14 cellular contexts compared by ENCODE assay signal in genomic region chr12:98721204-98721702, GRCh38.
"Had no signal": no experiment of that assay in that cellular context is flagged by ENCODE, and none has a peak within 500 bp of the region (broad histone marks: within the 10 kb centered on the region; RNA-seq: fewer than 3 reads in every experiment).

No MANE protein-coding gene starts in this region.

- ATAC-seq: heart right ventricle; naive thymus-derived CD8-positive, alpha-beta T cell; stimulated activated naive CD8-positive, alpha-beta T cell treated with anti-CD3 and anti-CD28 coated beads, Interleukin-15, Interleukin-2, amounts not matched to agents 100 U/mL and 50 U/mL, for 24 hours had no signal

- H3K9me3 Mint-ChIP-seq: endodermal cell; naive thymus-derived CD8-positive, alpha-beta T cell had no signal

- H3K4me2 ChIP-seq: smooth muscle cell had no signal

- H3K27ac Mint-ChIP-seq: endodermal cell; naive thymus-derived CD8-positive, alpha-beta T cell had no signal

- H3K4me1 ChIP-seq: heart right ventricle, right atrium auricular region, upper lobe of left lung, uterus had no signal

- H3K36me3 ChIP-seq: ovary, uterus had no signal

- H3K27me3 Mint-ChIP-seq: naive thymus-derived CD8-positive, alpha-beta T cell had no signal

- H3K4me3 Mint-ChIP-seq: endodermal cell; naive thymus-derived CD8-positive, alpha-beta T cell had no signal

- H3K4me3 ChIP-seq: heart right ventricle, ovary, right atrium auricular region, smooth muscle cell, tibial artery, upper lobe of left lung, uterus had no signal

- H3K27ac ChIP-seq: heart right ventricle, ovary, right atrium auricular region, tibial artery, upper lobe of left lung, uterus had no signal

- DNase-seq: dermis blood vessel endothelial cell; endodermal cell; foreskin melanocyte; heart right ventricle; kidney glomerular epithelial cell; naive thymus-derived CD8-positive, alpha-beta T cell; ovary; stimulated activated CD4-positive, alpha-beta T cell treated with anti-CD3 and anti-CD28 coated beads, Interleukin-2, amount 100 ng/mL, for 48 hours; stimulated activated naive CD8-positive, alpha-beta T cell treated with anti-CD3 and anti-CD28 coated beads, Interleukin-15, Interleukin-2, amounts not matched to agents 100 U/mL and 50 U/mL, for 24 hours; tibial artery; uterus had no signal

- H3K9me3 ChIP-seq: heart right ventricle, ovary, right atrium auricular region, tibial artery, upper lobe of left lung, uterus had no signal

- H3K27me3 ChIP-seq: heart right ventricle, ovary, right atrium auricular region, tibial artery, upper lobe of left lung, uterus had no signal
